ENCODE assay signal across 10 cellular contexts in the genomic region with DNA sequence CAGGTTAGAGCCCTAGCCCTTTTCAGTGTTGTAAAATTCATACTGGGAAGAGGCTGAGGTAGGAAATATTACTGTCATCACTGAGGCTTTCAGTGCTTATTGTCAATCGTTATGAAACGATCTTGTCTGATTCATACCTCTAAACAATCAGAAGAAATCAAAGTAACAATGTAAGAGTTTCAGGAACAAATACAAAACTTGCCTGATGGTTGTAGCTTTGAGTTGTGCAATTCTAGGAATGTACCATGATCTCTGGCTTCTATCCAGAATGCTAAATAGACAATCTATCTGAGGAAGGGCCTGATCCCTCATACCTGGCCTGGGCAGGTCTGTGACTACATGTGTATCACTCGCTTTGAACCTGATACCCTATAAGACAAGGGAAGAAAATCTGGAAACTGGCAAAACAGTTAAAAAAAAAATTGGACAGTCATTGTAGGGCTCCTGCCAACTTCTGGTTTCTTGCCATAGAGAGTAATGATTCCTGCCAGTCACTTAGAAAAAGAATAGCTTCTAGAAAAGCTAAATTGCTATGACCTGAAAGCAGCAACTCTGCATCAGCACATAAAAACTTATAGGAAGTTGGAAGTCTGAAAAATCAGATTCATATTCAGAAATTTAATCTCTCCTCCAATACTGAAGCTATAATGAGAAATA.
A peak's percentile ranks its signal among the peaks of the same experiment; 100 is the strongest.
DNase-seq lines count a peak whose midpoint lies in the region; ATAC-seq, FAIRE-seq and TF ChIP-seq lines count a peak whose summit lies in the region.
"Had no signal": no experiment of that assay in that cellular context is flagged by ENCODE, and none has a peak within 500 bp of the region (broad histone marks: within the 10 kb centered on the region; RNA-seq: fewer than 3 reads in every experiment).

No MANE protein-coding gene starts in this region.

- H3K27ac ChIP-seq in RWPE1 (no peak overlapping the region), esophagus squamous epithelium (peak overlapping the region; percentile 46 to 73 (median 62))
- H3K27ac ChIP-seq: spleen had no signal

- no peaks in the 10 kb centered on the region for H3K27me3 ChIP-seq in esophagus squamous epithelium
- H3K27me3 ChIP-seq: spleen had no signal

- H3K27me3 Mint-ChIP-seq in osteocyte (ENCODE audit: unreplicated experiment): no peaks in the 10 kb centered on the region
- no peaks in the 10 kb centered on the region for H3K27me3 Mint-ChIP-seq in progenitor cell of endocrine pancreas

- peaks cover 17% of the 10 kb centered on the region for H3K4me1 Mint-ChIP-seq in osteocyte (ENCODE audit: unreplicated experiment)
- H3K4me1 Mint-ChIP-seq in progenitor cell of endocrine pancreas (ENCODE audit: low read depth): peaks cover 8% of the 10 kb centered on the region

- no peak overlapping the region for H3K4me3 ChIP-seq in esophagus squamous epithelium
- H3K4me3 ChIP-seq: spleen had no signal

- TF ChIP-seq CTCF in RWPE1 (conservative IDR thresholded peaks at IDR 0.05; ENCODE audit: low read depth): no peak
- no peak for TF ChIP-seq CTCF in esophagus squamous epithelium (IDR thresholded peaks at IDR 0.05)
- no peak for TF ChIP-seq CTCF in osteocyte (IDR thresholded peaks at IDR 0.05)
- no peak for TF ChIP-seq CTCF in progenitor cell of endocrine pancreas (IDR thresholded peaks at IDR 0.05; ENCODE audit: unreplicated experiment)
- TF ChIP-seq CTCF in GM10248 (IDR thresholded peaks at IDR 0.05; ENCODE audit: control extremely low read depth, extremely low read depth, low read depth, missing control alignments): no peak

- CTCF ChIA-PET in RWPE1 (lab: Yijun Ruan, JAX) (interaction anchor here (0.6 kb wide), 1 partner anchor 16 kb away, joined by 4 read pairs; no protein-coding TSS in a partner anchor), GM10248 (lab: Yijun Ruan, JAX) (interaction anchor here (1.0 to 1.6 kb wide), 3 partner anchors 9 to 23 kb away, joined by 3 to 8 read pairs (median 4); no protein-coding TSS in a partner anchor)

- H3K4me3 Mint-ChIP-seq in osteocyte (ENCODE audit: unreplicated experiment) (no peak overlapping the region), progenitor cell of endocrine pancreas (ENCODE audit: low read depth) (no peak overlapping the region)

- WGBS in esophagus squamous epithelium, 2 donors: 37 to 42% methylated on average over 3 of the region's 3 CpGs

- no peaks in the 10 kb centered on the region for H3K36me3 ChIP-seq in esophagus squamous epithelium
- H3K36me3 ChIP-seq: spleen had no signal

- H3K9me3 Mint-ChIP-seq in osteocyte (ENCODE audit: unreplicated experiment) (no peaks in the 10 kb centered on the region), progenitor cell of endocrine pancreas (ENCODE audit: low read depth) (no peaks in the 10 kb centered on the region)

- no peak for ATAC-seq in GM18520 (IDR thresholded peaks at IDR 0.05; ENCODE audit: unreplicated experiment)

- H3K9me3 ChIP-seq in esophagus squamous epithelium: no peaks in the 10 kb centered on the region

- intact Hi-C loops in esophagus squamous epithelium (cut with DNase I): no loop called here

- H3K36me3 Mint-ChIP-seq in osteocyte (ENCODE audit: unreplicated experiment) (no peaks in the 10 kb centered on the region), progenitor cell of endocrine pancreas (ENCODE audit: insufficient read depth) (no peaks in the 10 kb centered on the region)

- H3K4me1 ChIP-seq in esophagus squamous epithelium: peaks cover 11 to 38% (median 23%) of the 10 kb centered on the region in 3 donors

- H3K27ac Mint-ChIP-seq in osteocyte (ENCODE audit: unreplicated experiment) (peak overlapping the region; percentile 31), progenitor cell of endocrine pancreas (no peak overlapping the region)

- TF ChIP-seq POLR2A in H54 (IDR thresholded peaks at IDR 0.05; ENCODE audit: low read depth, low read length): no peak
- TF ChIP-seq POLR2A in esophagus squamous epithelium (IDR thresholded peaks at IDR 0.05): no peak
- TF ChIP-seq POLR2A in GM12892 (IDR thresholded peaks at IDR 0.05; ENCODE audit: low read depth, low read length): no peak

- FAIRE-seq in H54 (lab: Jason Lieb, UNC) (peak; percentile 87), GM12892 (lab: Jason Lieb, UNC) (no peak)

- POLR2A ChIA-PET in RWPE1 (lab: Yijun Ruan, JAX; ENCODE audit: low non-redundant PET) (no interaction called here), GM10248 (lab: Yijun Ruan, JAX) (no interaction called here)

- DNase-seq in H54 (ENCODE audit: insufficient read length, low spot score) (no peak), RWPE1 (ENCODE audit: low spot score) (peak; percentile 84), esophagus squamous epithelium (lab: John Stamatoyannopoulos, UW) (no peak), osteocyte (ENCODE audit: extremely low spot score, unreplicated experiment) (no peak), GM12892 (ENCODE audit: insufficient read length) (no peak), progenitor cell of endocrine pancreas (ENCODE audit: low spot score, unreplicated experiment) (no peak), GM10248 (ENCODE audit: extremely low spot score) (no peak)
- DNase-seq: cortex of kidney, spleen had no signal
